9 cellular contexts compared by ENCODE assay signal in genomic region chr4:6658635-6659075, GRCh38. TPM values are rescaled to one million over a fixed set of nuclear protein-coding genes. Genes with fewer than 3 reads are reported as not detected.
DNase-seq lines count a peak whose midpoint lies in the region; ATAC-seq and TF ChIP-seq lines count a peak whose summit lies in the region.
"Had no signal": no experiment of that assay in that cellular context is flagged by ENCODE, and none has a peak within 500 bp of the region (broad histone marks: within the 10 kb centered on the region; RNA-seq: fewer than 3 reads in every experiment).

No MANE protein-coding gene starts in this region.

- TF ChIP-seq CTCF in HFF-Myc (IDR thresholded peaks at IDR 0.05; ENCODE audit: low read depth, low read length, missing control alignments) = no peak

- intact Hi-C loops in left cardiac atrium (cut with DNase I) = no loop called here

- no peak for DNase-seq in HFF-Myc (ENCODE audit: extremely low read depth, low read depth)
- peak; percentile 63 for DNase-seq in activated naive CD4-positive, alpha-beta T cell treated with Interleukin-2 at 50 U/mL for 16 hours
- peak; percentile 54 for DNase-seq in left cardiac atrium
- DNase-seq in skeletal muscle cell (ENCODE audit: low read depth) = no peak
- DNase-seq in NCI-H446 (lab: John Stamatoyannopoulos, UW) = no peak
- no peak for DNase-seq in NCI-H1417 (lab: John Stamatoyannopoulos, UW)
- no peak for DNase-seq in GF-D8 (lab: John Stamatoyannopoulos, UW)

- ATAC-seq in left cardiac atrium = peak; percentile 80 to 83
- no peak for ATAC-seq in HG02884 (IDR thresholded peaks at IDR 0.05; ENCODE audit: unreplicated experiment)

- H3K4me3 ChIP-seq in HFF-Myc (replicated peaks; ENCODE audit: low read depth, low read length) (peak overlapping the region; percentile 29; the same call in 1 of the 2 replicates), skeletal muscle cell (ENCODE audit: low read depth, low read length) (peak overlapping the region; percentile 38)

RNA-seq across cellular contexts. Expression of gene MRFAP1, which starts 18.2 kb away (rescaled TPM):
- total RNA-seq in left cardiac atrium = 100 to 1,000 TPM; 234 to 277 TPM

RNA-seq across cellular contexts. Expression of gene S100P, which starts 35.0 kb away (rescaled TPM):
- total RNA-seq in left cardiac atrium = 1 to 10 TPM in 1 of 2 donors, under 1 TPM in 1; 0.38 to 1.9 TPM
- total RNA-seq: HT1080 had no signal

RNA-seq across cellular contexts. Expression of gene MRFAP1L1, which starts 51.0 kb away (rescaled TPM):
- total RNA-seq in left cardiac atrium = 10 to 100 TPM; 45.9 to 52.9 TPM

RNA-seq across cellular contexts. Expression of gene BLOC1S4, which starts 57.3 kb away (rescaled TPM):
- total RNA-seq in left cardiac atrium = 10 to 100 TPM in 1 of 2 donors, 1 to 10 TPM in 1; 7.4 to 10.6 TPM

Comparison
In these comparisons a context has a peak if more than half of its experiments do, and no peak if none do; other contexts are left out.
1. DNase-seq: peak in activated naive CD4-positive, alpha-beta T cell treated with Interleukin-2 at 50 U/mL for 16 hours (single experiment) and left cardiac atrium (single experiment); none in HFF-Myc (single experiment), skeletal muscle cell (single experiment), NCI-H446 (0 of 2), NCI-H1417 (0 of 3) and GF-D8 (single experiment).